In genomic region chr22:45720875-45721378, GRCh38 we compare ENCODE assay signal across 1 cellular context.
TF ChIP-seq lines count a peak whose summit lies in the region.

No MANE protein-coding gene starts in this region.

TF ChIP-seq in K562, 482 proteins besides CTCF, POLR2A, EP300 and RAD21 (continued from another document):
- no peak for TF ChIP-seq ZNF655 (CRISPR knock-in tag; IDR thresholded peaks at IDR 0.05)
- peak; percentile 86 for TF ChIP-seq MAFG (tag; conservative IDR thresholded peaks at IDR 0.05)
- no peak for TF ChIP-seq SRSF9 (IDR thresholded peaks at IDR 0.05; ENCODE audit: borderline replicate concordance, low read depth, low read length)
- no peak for TF ChIP-seq MXI1 (IDR thresholded peaks at IDR 0.05; ENCODE audit: low read depth, low read length)
